ENCODE assay signal across 18 cellular contexts in the genomic region with DNA sequence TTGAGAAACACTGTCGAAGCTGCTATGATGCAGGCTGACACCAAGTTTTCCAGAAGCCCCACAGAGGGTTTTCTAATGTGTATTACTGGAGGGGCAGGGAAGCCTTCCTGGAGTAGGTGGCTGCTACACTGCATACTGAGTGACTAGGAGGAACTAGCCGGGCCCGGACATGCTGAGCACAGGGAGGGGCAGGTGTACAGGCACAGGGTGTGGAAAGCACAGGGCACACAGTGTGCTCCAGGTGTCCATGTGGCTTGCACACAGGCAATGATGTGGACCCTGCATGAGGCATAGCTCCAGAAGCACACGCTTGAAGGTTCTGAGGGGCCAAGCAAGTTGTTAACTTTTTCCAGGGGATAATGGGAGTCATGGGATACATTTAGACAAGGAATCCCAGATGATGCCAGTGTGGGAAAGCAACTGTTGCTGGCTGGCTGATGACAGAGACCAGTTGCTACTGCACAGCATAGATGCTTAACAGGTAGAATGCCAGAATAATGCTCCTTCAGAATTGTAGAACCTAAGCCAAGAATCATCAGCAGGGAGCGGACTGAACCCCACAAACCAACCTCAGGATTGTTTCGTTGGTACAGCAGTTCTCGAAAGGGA. TPM values are rescaled to one million over a fixed set of nuclear protein-coding genes. Genes with fewer than 3 reads are reported as not detected.
DNase-seq lines count a peak whose midpoint lies in the region; ATAC-seq and TF ChIP-seq lines count a peak whose summit lies in the region.
"Had no signal": no experiment of that assay in that cellular context is flagged by ENCODE, and none has a peak within 500 bp of the region (broad histone marks: within the 10 kb centered on the region; RNA-seq: fewer than 3 reads in every experiment).

No MANE protein-coding gene starts in this region.

- H3K4me3 ChIP-seq in endodermal cell (ENCODE audit: low read length), result no peak overlapping the region
- H3K4me3 ChIP-seq in left lung, result no peak overlapping the region
- no peak overlapping the region for H3K4me3 ChIP-seq in transverse colon
- H3K4me3 ChIP-seq in gastroesophageal sphincter, result no peak overlapping the region

- H3K4me1 ChIP-seq in endodermal cell (ENCODE audit: control insufficient read depth, insufficient read depth, low read length), result no peaks in the 10 kb centered on the region
- H3K4me1 ChIP-seq in left lung, result no peaks in the 10 kb centered on the region
- H3K4me1 ChIP-seq in transverse colon, result peaks cover 0 to 4% (median 0%) of the 10 kb centered on the region in 4 donors
- no peaks in the 10 kb centered on the region for H3K4me1 ChIP-seq in gastroesophageal sphincter

- no peaks in the 10 kb centered on the region for H3K27me3 Mint-ChIP-seq in endodermal cell (ENCODE audit: insufficient read depth)

- intact Hi-C loops in left lung (cut with DNase I) (no loop called here), transverse colon (cut with DNase I; ENCODE audit: low total_unique reads) (no loop called here)

- peaks cover 4% of the 10 kb centered on the region for H3K4me1 Mint-ChIP-seq in endodermal cell
- H3K4me1 Mint-ChIP-seq: CD14-positive monocyte had no signal

- no peak for TF ChIP-seq POLR2A in transverse colon (IDR thresholded peaks at IDR 0.05)
- TF ChIP-seq POLR2A in gastroesophageal sphincter (IDR thresholded peaks at IDR 0.05), result no peak

- TF ChIP-seq EP300 in transverse colon (IDR thresholded peaks at IDR 0.05; ENCODE audit: low read depth), result no peak
- no peak for TF ChIP-seq EP300 in gastroesophageal sphincter (IDR thresholded peaks at IDR 0.05)

- H3K9me3 Mint-ChIP-seq in endodermal cell, result no peaks in the 10 kb centered on the region
- H3K9me3 Mint-ChIP-seq: CD14-positive monocyte had no signal

- no peak overlapping the region for H3K9ac ChIP-seq in endodermal cell (ENCODE audit: extremely low read depth, low read length, poor library complexity, severe bottlenecking)

- CTCF ChIA-PET in RWPE1 (lab: Yijun Ruan, JAX), result interaction anchor here (0.6 to 0.7 kb wide), 2 partner anchors 150 to 370 kb away, joined by 3 read pairs; no protein-coding TSS in a partner anchor

- peak overlapping the region; percentile 43 for H3K27ac ChIP-seq in RWPE1
- no peak overlapping the region for H3K27ac ChIP-seq in endodermal cell (ENCODE audit: low read depth, low read length)
- no peak overlapping the region for H3K27ac ChIP-seq in left lung
- H3K27ac ChIP-seq in transverse colon, result no peak overlapping the region
- H3K27ac ChIP-seq in gastroesophageal sphincter, result no peak overlapping the region

- H3K27me3 ChIP-seq in endodermal cell (ENCODE audit: control insufficient read depth, insufficient read depth, low read length, poor library complexity, severe bottlenecking) (no peaks in the 10 kb centered on the region), left lung (no peaks in the 10 kb centered on the region), transverse colon (no peaks in the 10 kb centered on the region), gastroesophageal sphincter (no peaks in the 10 kb centered on the region)

- no peak overlapping the region for H3K4me3 Mint-ChIP-seq in endodermal cell
- H3K4me3 Mint-ChIP-seq: CD14-positive monocyte had no signal

- WGBS in endodermal cell (ENCODE audit: insufficient coverage in 1 of 2, insufficient read length in 1 of 2), 2 experiments, result 91 to 96% methylated on average over 4 to 7 of the region's 7 CpGs
- 90% methylated on average over 7 of the region's 7 CpGs; no CpG with 5 or more reads in 1 of the 2 donors for WGBS in transverse colon (ENCODE audit: low coverage in 1 of 2), 2 donors
- 89% methylated on average over 3 to 5 of the region's 7 CpGs for WGBS in gastroesophageal sphincter (ENCODE audit: low coverage in 1 of 2), 2 donors

- H3K36me3 ChIP-seq in endodermal cell (ENCODE audit: control insufficient read depth, insufficient read depth, low read length), result peaks cover 20% of the 10 kb centered on the region
- peaks cover 0 to 18% of the 10 kb centered on the region in 2 donors for H3K36me3 ChIP-seq in left lung
- peaks cover 0 to 21% (median 7%) of the 10 kb centered on the region in 4 donors for H3K36me3 ChIP-seq in transverse colon
- H3K36me3 ChIP-seq in gastroesophageal sphincter, result peaks cover 0 to 35% of the 10 kb centered on the region in 2 donors

- H3K9me3 ChIP-seq in endodermal cell (ENCODE audit: control insufficient read depth, low read length) (no peaks in the 10 kb centered on the region), left lung (no peaks in the 10 kb centered on the region), transverse colon (no peaks in the 10 kb centered on the region), gastroesophageal sphincter (no peaks in the 10 kb centered on the region)

- TF ChIP-seq CTCF in RWPE1 (conservative IDR thresholded peaks at IDR 0.05; ENCODE audit: low read depth) (no peak), endodermal cell (conservative IDR thresholded peaks at IDR 0.05) (no peak), left lung (IDR thresholded peaks at IDR 0.05) (no peak), transverse colon (IDR thresholded peaks at IDR 0.05) (no peak), gastroesophageal sphincter (IDR thresholded peaks at IDR 0.05) (no peak)

- in situ Hi-C loops in transverse colon (cut with MboI; ENCODE audit: low pct_ligation_motif_present in 1 of 4, low pct_unique_long_range_greater_than_20kb in 1 of 4, low sequenced_read_pairs in 3 of 4), result loop anchor here in 1 of 4 donors (25.0 kb wide), 1 partner anchor 646 kb away; no protein-coding TSS in a partner anchor

- DNase-seq in RWPE1 (ENCODE audit: low spot score) (no peak), endodermal cell (no peak), left lung (no peak), transverse colon (peak; percentile 27), activated gamma-delta T cell (lab: John Stamatoyannopoulos, UW) (no peak)
- DNase-seq: AML-193, DMS79, GOT3, KG1, MV-4-11, NCI-H1694 treated with DMSO at 0.1 percent for 48 hours, NCI-H510A, NCI-H748 treated with DMSO at 0.1 percent for 48 hours had no signal

- H3K27ac Mint-ChIP-seq in endodermal cell, result peak overlapping the region; percentile 44

- ATAC-seq in left lung (peak; percentile 17), gastroesophageal sphincter (no peak), HG02610 (IDR thresholded peaks at IDR 0.05; ENCODE audit: unreplicated experiment) (no peak)
- ATAC-seq: HepG2 had no signal

- POLR2A ChIA-PET in RWPE1 (lab: Yijun Ruan, JAX; ENCODE audit: low non-redundant PET), result no interaction called here

- peaks cover 23% of the 10 kb centered on the region for H3K36me3 Mint-ChIP-seq in endodermal cell (ENCODE audit: low read depth)

RNA-seq across cellular contexts. Expression of gene DHX32, which starts 14.6 kb away (rescaled TPM):
- 10 to 100 TPM; 25.4 to 38.1 TPM for total RNA-seq in endodermal cell
- polyA plus RNA-seq in endodermal cell (2013, experiment 1 of 2), result 25.7 TPM
- 26.2 TPM for polyA plus RNA-seq in endodermal cell (2013, experiment 2 of 2)
- total RNA-seq in left lung, result 10 to 100 TPM; 31.0 to 32.0 TPM
- total RNA-seq in transverse colon, result 10 to 100 TPM; 21.7 to 52.7 (median 37.6) TPM
- 10 to 100 TPM; 22.1 to 31.5 (median 27.5) TPM for total RNA-seq in gastroesophageal sphincter

RNA-seq across cellular contexts. Expression of gene FANK1, which starts 29.8 kb away (rescaled TPM):
- 10 to 100 TPM in 1 of 2 donors, 1 to 10 TPM in 1; 7.7 to 10.0 TPM for total RNA-seq in endodermal cell
- polyA plus RNA-seq in endodermal cell (2013, experiment 1 of 2), result 4.0 TPM
- 3.5 TPM for polyA plus RNA-seq in endodermal cell (2013, experiment 2 of 2)
- total RNA-seq in left lung, result 1 to 10 TPM; 4.3 to 4.4 TPM
- 1 to 10 TPM; 3.4 to 7.5 (median 5.7) TPM for total RNA-seq in transverse colon
- 1 to 10 TPM in 1 of 4 donors, under 1 TPM in 2, not detected in 1; 0.81 to 1.7 (median 0.93) TPM for total RNA-seq in gastroesophageal sphincter
- total RNA-seq: HepG2, OCI-LY7 had no signal
- polyA plus RNA-seq: CD14-positive monocyte had no signal

RNA-seq across cellular contexts. Expression of gene BCCIP, which starts 43.2 kb away (rescaled TPM):
- 10 to 100 TPM; 84.4 to 93.8 TPM for total RNA-seq in endodermal cell
- 78.1 TPM for polyA plus RNA-seq in endodermal cell (2013, experiment 1 of 2)
- 69.6 TPM for polyA plus RNA-seq in endodermal cell (2013, experiment 2 of 2)
- total RNA-seq in left lung, result 10 to 100 TPM; 39.4 to 52.9 TPM
- total RNA-seq in transverse colon, result 10 to 100 TPM in 2 of 4 donors, 1 to 10 TPM in 2; 4.1 to 34.8 (median 15.0) TPM
- 10 to 100 TPM; 38.6 to 59.2 (median 50.3) TPM for total RNA-seq in gastroesophageal sphincter

RNA-seq across cellular contexts. Expression of gene UROS, which starts 43.5 kb away (rescaled TPM):
- total RNA-seq in endodermal cell (10 to 100 TPM; 49.2 to 69.4 TPM), left lung (10 to 100 TPM; 42.0 to 45.3 TPM), transverse colon (10 to 100 TPM; 24.6 to 39.3 (median 32.4) TPM), gastroesophageal sphincter (10 to 100 TPM; 25.3 to 64.0 (median 39.1) TPM)
- 39.2 TPM for polyA plus RNA-seq in endodermal cell (2013, experiment 1 of 2)
- polyA plus RNA-seq in endodermal cell (2013, experiment 2 of 2), result 35.6 TPM
